25 cellular contexts compared by ENCODE assay signal in genomic region chr10:97047327-97047726, GRCh38.
"Had no signal": no experiment of that assay in that cellular context is flagged by ENCODE, and none has a peak within 500 bp of the region (broad histone marks: within the 10 kb centered on the region; RNA-seq: fewer than 3 reads in every experiment).

No MANE protein-coding gene starts in this region.

- H3K79me2 ChIP-seq: hepatocyte had no signal

- H3K9ac ChIP-seq: neural progenitor cell had no signal

- H3K4me1 Mint-ChIP-seq: mesothelial cell of epicardium, natural killer cell had no signal

- H3K4me1 ChIP-seq: left ventricle myocardium inferior, neural progenitor cell, pancreas, prostate gland, stomach, testis, thyroid gland, transverse colon, upper lobe of right lung had no signal

- H3K27me3 ChIP-seq: hepatocyte, neural progenitor cell, pancreas, testis, thyroid gland, upper lobe of right lung had no signal

- H2AFZ ChIP-seq: hepatocyte, neural progenitor cell had no signal

- H3K27ac ChIP-seq: hepatocyte, left ventricle myocardium inferior, neural progenitor cell, pancreas, prostate gland, skin epidermis, stomach, testis, thyroid gland, transverse colon, upper lobe of right lung had no signal

- H3K9me3 ChIP-seq: pancreas, prostate gland, testis, thyroid gland, transverse colon, upper lobe of right lung had no signal

- H3K9me3 Mint-ChIP-seq: neural progenitor cell had no signal

- DNase-seq: islet precursor cell; left ventricle myocardium inferior; mesendoderm; naive B cell; natural killer cell; nephron progenitor cell; pancreas; retina; stimulated activated CD4-positive, alpha-beta T cell treated with anti-CD3 and anti-CD28 coated beads, Interleukin-12 subunit alpha, Interleukin-12 subunit beta, amount 100 ng/mL, for 4 hours; stimulated activated CD4-positive, alpha-beta T cell treated with anti-CD3 and anti-CD28 coated beads, Interleukin-15, amount 100 ng/mL, for 24 hours; stimulated activated CD4-positive, alpha-beta T cell treated with anti-CD3 and anti-CD28 coated beads, Interleukin-2, amount 100 ng/mL, for 24 hours; stimulated activated CD4-positive, alpha-beta T cell treated with anti-CD3 and anti-CD28 coated beads, Interleukin-4, amount 100 ng/mL, for 1 hour; stimulated activated naive B cell treated with anti-CD40 and anti-IgM and Interleukin-4, amounts not matched to agents 10 μg/mL and 1 μg/mL and 100 μg/mL, for 72 hours; stimulated activated naive CD8-positive, alpha-beta T cell treated with anti-CD3 and anti-CD28 coated beads, Interleukin-15, Interleukin-2, amounts not matched to agents 100 U/mL and 50 U/mL, for 24 hours; stomach; testis; thyroid gland; transverse colon; upper lobe of right lung had no signal

- H3K27ac Mint-ChIP-seq: mesothelial cell of epicardium; naive B cell; natural killer cell; nephron progenitor cell; neural progenitor cell; stimulated activated naive B cell treated with anti-CD40 and anti-IgM and Interleukin-4, amounts not matched to agents 10 μg/mL and 1 μg/mL and 100 μg/mL, for 72 hours had no signal

- H3K36me3 ChIP-seq: left ventricle myocardium inferior, neural progenitor cell, pancreas, prostate gland, stomach, thyroid gland, transverse colon, upper lobe of right lung had no signal

- H3K36me3 Mint-ChIP-seq: mesothelial cell of epicardium; naive B cell; natural killer cell; neural progenitor cell; stimulated activated naive B cell treated with anti-CD40 and anti-IgM and Interleukin-4, amounts not matched to agents 10 μg/mL and 1 μg/mL and 100 μg/mL, for 72 hours had no signal

- H3K4me2 ChIP-seq: hepatocyte, neural progenitor cell had no signal

- H3K4me3 ChIP-seq: hepatocyte, left ventricle myocardium inferior, lung, neural progenitor cell, pancreas, prostate gland, skin epidermis, stomach, testis, thyroid gland, transverse colon, upper lobe of right lung had no signal

- H3K4me3 Mint-ChIP-seq: mesothelial cell of epicardium; natural killer cell; nephron progenitor cell; neural progenitor cell; stimulated activated naive B cell treated with anti-CD40 and anti-IgM and Interleukin-4, amounts not matched to agents 10 μg/mL and 1 μg/mL and 100 μg/mL, for 72 hours had no signal
